ENCODE assay signal across 8 cellular contexts in genomic region chr7:116787881-116788280, GRCh38.
"Had no signal": no experiment of that assay in that cellular context is flagged by ENCODE, and none has a peak within 500 bp of the region (broad histone marks: within the 10 kb centered on the region; RNA-seq: fewer than 3 reads in every experiment).

No MANE protein-coding gene starts in this region.

- DNase-seq: GM23248, GOT3, H7, HFFc6 had no signal

- H3K9ac ChIP-seq: GM23248 had no signal

- H3K27ac Mint-ChIP-seq: HFFc6 had no signal

- H3K9me3 Mint-ChIP-seq: HFFc6 had no signal

- H3K4me3 Mint-ChIP-seq: HFFc6 had no signal

- H2AFZ ChIP-seq: GM23248 had no signal

- H3K36me3 ChIP-seq: HAP-1 had no signal

- H3K9me3 ChIP-seq: HAP-1 had no signal

- ATAC-seq: HCT116, K562 had no signal

- H3K27ac ChIP-seq: GM23248, HL-60 had no signal

- H3K4me3 ChIP-seq: GM23248, HAP-1, K562 had no signal
